8 cellular contexts compared by ENCODE assay signal in genomic region chr5:55172051-55172899, GRCh38.
DNase-seq lines count a peak whose midpoint lies in the region; ATAC-seq and TF ChIP-seq lines count a peak whose summit lies in the region.

No MANE protein-coding gene starts in this region.

- no peak overlapping the region for H3K9ac ChIP-seq in HUES6 (ENCODE audit: low read length)

- H3K9me3 Mint-ChIP-seq in stimulated activated naive CD8-positive, alpha-beta T cell treated with anti-CD3 and anti-CD28 coated beads, Interleukin-15, amount 100 ng/mL, for 72 hours: no peaks in the 10 kb centered on the region

- H3K9me3 ChIP-seq in HUES6 (ENCODE audit: control insufficient read depth, insufficient read depth, low read depth, low read length) (no peaks in the 10 kb centered on the region), muscle layer of duodenum (ENCODE audit: control insufficient read depth in 1 of 2, low read length in 2 of 2) (no peaks in the 10 kb centered on the region)

- ATAC-seq in GM21526 (IDR thresholded peaks at IDR 0.05; ENCODE audit: low FRiP score, unreplicated experiment): peak; percentile 63
- ATAC-seq in stimulated activated naive CD8-positive, alpha-beta T cell treated with anti-CD3 and anti-CD28 coated beads, Interleukin-15, amount 100 ng/mL, for 72 hours: peak; percentile 74

- H3K27ac Mint-ChIP-seq in stimulated activated naive CD8-positive, alpha-beta T cell treated with anti-CD3 and anti-CD28 coated beads, Interleukin-15, amount 100 ng/mL, for 72 hours: no peak overlapping the region

- peak overlapping the region; percentile 90 to 95 for H3K4me3 Mint-ChIP-seq in stimulated activated naive CD8-positive, alpha-beta T cell treated with anti-CD3 and anti-CD28 coated beads, Interleukin-15, amount 100 ng/mL, for 72 hours

- DNase-seq in DMS153 (lab: John Stamatoyannopoulos, UW): peak; percentile 67
- DNase-seq in NOMO-1 treated with DMSO at 0.1 percent for 48 hours (lab: John Stamatoyannopoulos, UW; ENCODE audit: unreplicated experiment): peak; percentile 76
- peak; percentile 41 for DNase-seq in activated CD8-positive, alpha-beta memory T cell treated with anti-CD3 and anti-CD28 coated beads, Interleukin-2, amount 50 U/mL, for 24 hours (ENCODE audit: extremely low read depth)
- peak; percentile 91 for DNase-seq in epithelial cell of esophagus (ENCODE audit: low read depth)
- peak; percentile 60 to 76 for DNase-seq in stimulated activated naive CD8-positive, alpha-beta T cell treated with anti-CD3 and anti-CD28 coated beads, Interleukin-15, amount 100 ng/mL, for 72 hours

- H3K4me1 Mint-ChIP-seq in stimulated activated naive CD8-positive, alpha-beta T cell treated with anti-CD3 and anti-CD28 coated beads, Interleukin-15, amount 100 ng/mL, for 72 hours: peaks cover 39% of the 10 kb centered on the region

- TF ChIP-seq CTCF in epithelial cell of esophagus (IDR thresholded peaks at IDR 0.05; ENCODE audit: insufficient read depth, low read depth, low read length, missing control alignments): peak; percentile 81

- H3K27ac ChIP-seq in HUES6 (ENCODE audit: low read depth, low read length) (no peak overlapping the region), muscle layer of duodenum (ENCODE audit: low read length) (no peak overlapping the region)

- H3K36me3 ChIP-seq in HUES6 (ENCODE audit: control insufficient read depth, insufficient read depth, low read length) (no peaks in the 10 kb centered on the region), muscle layer of duodenum (ENCODE audit: control insufficient read depth in 1 of 2, insufficient read depth in 2 of 2, low read length in 2 of 2) (no peaks in the 10 kb centered on the region)

- peaks cover 80% of the 10 kb centered on the region for H3K27me3 Mint-ChIP-seq in stimulated activated naive CD8-positive, alpha-beta T cell treated with anti-CD3 and anti-CD28 coated beads, Interleukin-15, amount 100 ng/mL, for 72 hours

- H3K4me1 ChIP-seq in HUES6 (ENCODE audit: control insufficient read depth, insufficient read depth, low read length) (peaks cover 16% of the 10 kb centered on the region), muscle layer of duodenum (ENCODE audit: control insufficient read depth in 1 of 2, insufficient read depth in 2 of 2, low read length in 2 of 2) (peaks cover 3 to 28% of the 10 kb centered on the region in 2 donors)

- H3K27me3 ChIP-seq in HUES6 (ENCODE audit: control insufficient read depth, insufficient read depth, low read length) (peaks cover 67% of the 10 kb centered on the region), muscle layer of duodenum (ENCODE audit: low read depth, low read length) (peaks cover 42% of the 10 kb centered on the region)

- peak overlapping the region; percentile 61 for H3K4me3 ChIP-seq in HUES6 (ENCODE audit: low read depth, low read length)
- peak overlapping the region; percentile 58 for H3K4me3 ChIP-seq in epithelial cell of esophagus (ENCODE audit: low read length)
- H3K4me3 ChIP-seq in muscle layer of duodenum (ENCODE audit: low read depth in 1 of 2, low read length in 2 of 2): peak overlapping the region; percentile 52 to 61

Comparison
In these comparisons a context has a peak if more than half of its experiments do, and no peak if none do; other contexts are left out.
1. DNase-seq: peak in every context shown above with its lines; median percentile 91 in epithelial cell of esophagus; 76 in NOMO-1 treated with DMSO at 0.1 percent for 48 hours; 68 in stimulated activated naive CD8-positive, alpha-beta T cell treated with anti-CD3 and anti-CD28 coated beads, Interleukin-15, amount 100 ng/mL, for 72 hours; 67 in DMS153; 41 in activated CD8-positive, alpha-beta memory T cell treated with anti-CD3 and anti-CD28 coated beads, Interleukin-2, amount 50 U/mL, for 24 hours.